In genomic region chr5:178123094-178123986, GRCh38 we compare ENCODE assay signal across 16 cellular contexts. TPM values are rescaled to one million over a fixed set of nuclear protein-coding genes. Genes with fewer than 3 reads are reported as not detected.
DNase-seq lines count a peak whose midpoint lies in the region; ATAC-seq and TF ChIP-seq lines count a peak whose summit lies in the region.
"Had no signal": no experiment of that assay in that cellular context is flagged by ENCODE, and none has a peak within 500 bp of the region (broad histone marks: within the 10 kb centered on the region; RNA-seq: fewer than 3 reads in every experiment).

No MANE protein-coding gene starts in this region.

- H3K27me3 ChIP-seq in endodermal cell (ENCODE audit: control insufficient read depth, insufficient read depth, low read length, poor library complexity, severe bottlenecking): no peaks in the 10 kb centered on the region
- H3K27me3 ChIP-seq: adrenal gland had no signal

- TF ChIP-seq CTCF in endodermal cell (conservative IDR thresholded peaks at IDR 0.05) (no peak), nephron progenitor cell (IDR thresholded peaks at IDR 0.05) (no peak)

- no peaks in the 10 kb centered on the region for H3K9me3 Mint-ChIP-seq in endodermal cell
- H3K9me3 Mint-ChIP-seq in nephron progenitor cell: no peaks in the 10 kb centered on the region

- 90 to 97% methylated on average over 7 to 14 of the region's 14 CpGs for WGBS in endodermal cell (ENCODE audit: insufficient coverage in 1 of 2, insufficient read length in 1 of 2), 2 experiments

- H3K36me3 ChIP-seq in endodermal cell (ENCODE audit: control insufficient read depth, insufficient read depth, low read length): peaks cover 29% of the 10 kb centered on the region
- H3K36me3 ChIP-seq: adrenal gland had no signal

- H3K4me1 ChIP-seq in endodermal cell (ENCODE audit: control insufficient read depth, insufficient read depth, low read length): peaks cover 7% of the 10 kb centered on the region

- H3K36me3 Mint-ChIP-seq in endodermal cell (ENCODE audit: low read depth): no peaks in the 10 kb centered on the region
- H3K36me3 Mint-ChIP-seq in nephron progenitor cell (ENCODE audit: low read depth): no peaks in the 10 kb centered on the region

- no peak overlapping the region for H3K27ac ChIP-seq in endodermal cell (ENCODE audit: low read depth, low read length)
- H3K27ac ChIP-seq: adrenal gland had no signal

- H3K4me3 Mint-ChIP-seq in endodermal cell (no peak overlapping the region), nephron progenitor cell (no peak overlapping the region)

- no peak for ATAC-seq in HG03342 (IDR thresholded peaks at IDR 0.05; ENCODE audit: unreplicated experiment)
- ATAC-seq: left lobe of liver, Panc1 had no signal

- DNase-seq in COLO668 (lab: John Stamatoyannopoulos, UW; ENCODE audit: unreplicated experiment) (peak; percentile 28), HUDEP-2 (lab: John Stamatoyannopoulos, UW; ENCODE audit: unreplicated experiment in 76 of 76) (peak in 46 of 76 experiments; percentile 5 to 65 (median 46)), endodermal cell (peak; percentile 48), nephron progenitor cell (no peak), cerebellar cortex (ENCODE audit: low spot score) (no peak), inferior parietal cortex (ENCODE audit: extremely low spot score) (no peak)
- no peak for DNase-seq in effector CD8-positive, alpha-beta T cell (lab: John Stamatoyannopoulos, UW)
- DNase-seq: adrenal gland; central memory CD4-positive, alpha-beta T cell; effector memory CD4-positive, alpha-beta T cell; NCI-H1092; NCI-H748 treated with DMSO at 0.1 percent for 48 hours; small intestine had no signal

- H3K9me3 ChIP-seq in endodermal cell (ENCODE audit: control insufficient read depth, low read length): no peaks in the 10 kb centered on the region
- H3K9me3 ChIP-seq: adrenal gland had no signal

- H3K9ac ChIP-seq in endodermal cell (ENCODE audit: extremely low read depth, low read length, poor library complexity, severe bottlenecking): no peak overlapping the region

- no peak overlapping the region for H3K4me3 ChIP-seq in endodermal cell (ENCODE audit: low read length)
- H3K4me3 ChIP-seq: adrenal gland had no signal

- H3K27ac Mint-ChIP-seq in endodermal cell (peak overlapping the region; percentile 23), nephron progenitor cell (peak overlapping the region; percentile 71)

- H3K4me1 Mint-ChIP-seq in endodermal cell (peaks cover 10% of the 10 kb centered on the region), nephron progenitor cell (peaks cover 41% of the 10 kb centered on the region)

- H3K27me3 Mint-ChIP-seq in endodermal cell (ENCODE audit: insufficient read depth): no peaks in the 10 kb centered on the region
- H3K27me3 Mint-ChIP-seq in nephron progenitor cell (ENCODE audit: low read depth, poor library complexity): peaks cover 3% of the 10 kb centered on the region

RNA-seq across cellular contexts. Expression of gene RMND5B, which starts 7.5 kb away (rescaled TPM):
- total RNA-seq in endodermal cell: 10 to 100 TPM; 36.0 to 36.9 TPM
- 31.5 TPM for polyA plus RNA-seq in endodermal cell (2013, experiment 1 of 2)
- 28.4 TPM for polyA plus RNA-seq in endodermal cell (2013, experiment 2 of 2)

RNA-seq across cellular contexts. Expression of gene N4BP3, which starts 10.0 kb away (rescaled TPM):
- total RNA-seq in endodermal cell: 10 to 100 TPM; 12.7 to 15.2 TPM
- 6.5 TPM for polyA plus RNA-seq in endodermal cell (2013, experiment 1 of 2)
- polyA plus RNA-seq in endodermal cell (2013, experiment 2 of 2): 5.6 TPM

RNA-seq across cellular contexts. Expression of gene NHP2, which starts 30.3 kb away (rescaled TPM):
- 100 to 1,000 TPM; 174 to 176 TPM for total RNA-seq in endodermal cell
- polyA plus RNA-seq in endodermal cell (2013, experiment 1 of 2): 151 TPM
- 140 TPM for polyA plus RNA-seq in endodermal cell (2013, experiment 2 of 2)

Comparison
In these comparisons a context has a peak if more than half of its experiments do, and no peak if none do; other contexts are left out.
1. DNase-seq: peak in COLO668 (single experiment), HUDEP-2 (46 of 76) and endodermal cell (single experiment); none in nephron progenitor cell (single experiment), cerebellar cortex (single experiment), effector CD8-positive, alpha-beta T cell (single experiment) and inferior parietal cortex (single experiment).